Comparison of ENCODE assay signal across 8 cellular contexts in genomic region chr17:82246365-82247174, GRCh38. TPM values are rescaled to one million over a fixed set of nuclear protein-coding genes. Genes with fewer than 3 reads are reported as not detected.
A peak's percentile ranks its signal among the peaks of the same experiment; 100 is the strongest.
DNase-seq lines count a peak whose midpoint lies in the region; ATAC-seq and TF ChIP-seq lines count a peak whose summit lies in the region.

No MANE protein-coding gene starts in this region.

- BruUV-seq in IMR-90 (replicated peaks; lab: Mats Ljungman, UMichigan), result no TSS peak

- TF ChIP-seq POLR2A in IMR-90 (IDR thresholded peaks at IDR 0.05; ENCODE audit: low read depth, low read length), result no peak

- no peak for TF ChIP-seq CTCF in AG04450 (IDR thresholded peaks at IDR 0.05; ENCODE audit: low read depth, low read length)
- no peak for TF ChIP-seq CTCF in IMR-90 (conservative IDR thresholded peaks at IDR 0.05; ENCODE audit: low read depth, low read length)
- TF ChIP-seq CTCF in cardiac fibroblast (IDR thresholded peaks at IDR 0.05; ENCODE audit: low read depth, low read length), result no peak

- ATAC-seq in IMR-90 (ENCODE audit: low read depth) (peak; percentile 6; the same call in 1 of the 2 replicates), HG02678 (IDR thresholded peaks at IDR 0.05; ENCODE audit: unreplicated experiment) (no peak), HG03097 (IDR thresholded peaks at IDR 0.05; ENCODE audit: low FRiP score, unreplicated experiment) (no peak), HG03469 (IDR thresholded peaks at IDR 0.05; ENCODE audit: unreplicated experiment) (no peak)

- no peak overlapping the region for H3K4me2 ChIP-seq in IMR-90 (ENCODE audit: low read depth, low read length)

- in situ Hi-C loops in IMR-90 (cut with MboI; ENCODE audit: low sequenced_read_pairs), result no loop called here

- H3K27me3 ChIP-seq in AG04450 (ENCODE audit: control insufficient read depth, insufficient read depth, low read length), result no peaks in the 10 kb centered on the region
- no peaks in the 10 kb centered on the region for H3K27me3 ChIP-seq in IMR-90 (ENCODE audit: control insufficient read depth, insufficient read depth, low read length)
- H3K27me3 ChIP-seq in effector memory CD4-positive, alpha-beta T cell (replicated peaks; ENCODE audit: control insufficient read depth, insufficient read depth, low read length, poor library complexity, severe bottlenecking), result no peaks in the 10 kb centered on the region

- H2AFZ ChIP-seq in IMR-90 (replicated peaks; ENCODE audit: low read length, poor library complexity), result no peak overlapping the region

- H3K9me3 ChIP-seq in AG04450 (ENCODE audit: control insufficient read depth, insufficient read depth, low read length) (peaks cover 3% of the 10 kb centered on the region; the same call in 1 of the 2 replicates), IMR-90 (ENCODE audit: control insufficient read depth, insufficient read depth, low read length) (no peaks in the 10 kb centered on the region)
- no peaks in the 10 kb centered on the region for H3K9me3 ChIP-seq in effector memory CD4-positive, alpha-beta T cell (ENCODE audit: control insufficient read depth, low read length)

- H3K9ac ChIP-seq in IMR-90 (ENCODE audit: low read depth, low read length), result no peak overlapping the region

- POLR2A ChIA-PET in AG04450 (lab: Yijun Ruan, JAX) (no interaction called here), IMR-90 (lab: Charles Lee; ENCODE audit: unreplicated experiment) (no interaction called here)

- no peak overlapping the region for H2AK9ac ChIP-seq in IMR-90 (replicated peaks; ENCODE audit: low read depth, low read length, poor library complexity)

- no peak overlapping the region for H2BK20ac ChIP-seq in IMR-90 (ENCODE audit: low read depth, low read length)

- H3K23ac ChIP-seq in IMR-90 (ENCODE audit: low read depth, low read length), result no peak overlapping the region

- no peak overlapping the region for H3K14ac ChIP-seq in IMR-90 (replicated peaks; ENCODE audit: low read depth, low read length)

- H3K4me1 ChIP-seq in IMR-90 (ENCODE audit: control insufficient read depth, insufficient read depth, low read length), result peaks cover 16% of the 10 kb centered on the region; the same call in 1 of the 2 replicates
- H3K4me1 ChIP-seq in effector memory CD4-positive, alpha-beta T cell (ENCODE audit: control insufficient read depth, insufficient read depth, low read length, poor library complexity, severe bottlenecking), result peaks cover 5% of the 10 kb centered on the region

- H3K56ac ChIP-seq in IMR-90 (ENCODE audit: extremely low read depth, insufficient read depth, low read length), result no peak overlapping the region

- no peak overlapping the region for H3K4ac ChIP-seq in IMR-90 (ENCODE audit: low read depth, low read length)

- H2BK15ac ChIP-seq in IMR-90 (ENCODE audit: low read depth, low read length), result no peak overlapping the region

- H3K4me3 ChIP-seq in AG04450 (ENCODE audit: low read depth, low read length) (no peak overlapping the region), IMR-90 (ENCODE audit: insufficient read depth, low read depth, low read length) (no peak overlapping the region), cardiac fibroblast (replicated peaks in 1 of 2; ENCODE audit: low read depth in 2 of 2, low read length in 2 of 2) (no peak overlapping the region)
- H3K4me3 ChIP-seq in effector memory CD4-positive, alpha-beta T cell (ENCODE audit: insufficient read depth, low read depth, low read length, poor library complexity, severe bottlenecking), result no peak overlapping the region

- H3K27ac ChIP-seq in AG04450 (ENCODE audit: low read depth, low read length), result peak overlapping the region; percentile 43
- no peak overlapping the region; the same call in 1 of the 2 replicates for H3K27ac ChIP-seq in IMR-90 (ENCODE audit: insufficient read depth, low read length)
- H3K27ac ChIP-seq in effector memory CD4-positive, alpha-beta T cell (ENCODE audit: insufficient read depth, low read length, poor library complexity, severe bottlenecking), result no peak overlapping the region

- TF ChIP-seq RAD21 in IMR-90 (IDR thresholded peaks at IDR 0.05; ENCODE audit: low read length), result no peak

- CTCF ChIA-PET in AG04450 (lab: Charles Lee) (no interaction called here), IMR-90 (lab: Yijun Ruan, JAX) (interaction anchor here (0.6 kb wide), 1 partner anchor 50 kb away, joined by 3 read pairs; no protein-coding TSS in a partner anchor)

- H2BK120ac ChIP-seq in IMR-90 (ENCODE audit: low read depth, low read length), result no peak overlapping the region

- no peak for DNase-seq in AG04450 (ENCODE audit: low read depth, low spot score)
- DNase-seq in IMR-90, result peak; percentile 63
- DNase-seq in cardiac fibroblast (ENCODE audit: low read depth in 2 of 2), result peak; percentile 45 to 88
- peak; percentile 73 for DNase-seq in mucosa of gallbladder (ENCODE audit: low spot score)
- DNase-seq in effector memory CD4-positive, alpha-beta T cell, result no peak

- dilution Hi-C loops in IMR-90 (cut with HindIII; ENCODE audit: low sequenced_read_pairs, unreplicated experiment), result no loop called here

- H3K9me1 ChIP-seq in IMR-90 (ENCODE audit: insufficient read depth, low read length), result peaks cover 3% of the 10 kb centered on the region; the same call in 1 of the 2 replicates

- no peak overlapping the region for H4K91ac ChIP-seq in IMR-90 (ENCODE audit: insufficient read depth, low read depth, low read length)

- peaks cover 6 to 93% of the 10 kb centered on the region in 2 experiments; a peak in 3 of 4 replicates for H3K79me1 ChIP-seq in IMR-90 (ENCODE audit: low read depth in 1 of 2, low read length in 2 of 2)

- intact Hi-C loops in IMR-90 (cut with micrococcal nuclease), result no loop called here

- WGBS in IMR-90 (ENCODE audit: extremely low coverage in 2 of 2, insufficient read length in 1 of 2), 2 experiments, result 43% methylated on average over 4 of the region's 27 CpGs; no CpG with 5 or more reads in 1 of the 2 experiments

- no peak overlapping the region for H3K18ac ChIP-seq in IMR-90 (ENCODE audit: low read depth, low read length)

- no peak overlapping the region for H4K8ac ChIP-seq in IMR-90 (ENCODE audit: low read depth in 2 of 2, low read length in 2 of 2)

- 0 out of 2 replicates have a peak overlapping the region, but pooled peaks have one; percentile 29 for H2AK5ac ChIP-seq in IMR-90 (ENCODE audit: low read depth, low read length)

- peak overlapping the region; percentile 12 for H2BK5ac ChIP-seq in IMR-90 (ENCODE audit: low read depth, low read length, poor library complexity, severe bottlenecking)

- peaks cover 87% of the 10 kb centered on the region for H3K36me3 ChIP-seq in IMR-90 (ENCODE audit: control insufficient read depth, insufficient read depth, low read length)
- peaks cover 94% of the 10 kb centered on the region for H3K36me3 ChIP-seq in effector memory CD4-positive, alpha-beta T cell (ENCODE audit: control insufficient read depth, insufficient read depth, low read length)

- H4K20me1 ChIP-seq in IMR-90 (ENCODE audit: insufficient read depth, low read length), result peaks cover 100% of the 10 kb centered on the region

- H4K5ac ChIP-seq in IMR-90 (ENCODE audit: low read depth, low read length), result no peak overlapping the region

TF ChIP-seq in IMR-90, 13 proteins besides CTCF, POLR2A, EP300 and RAD21 (continues in another document):
- TF ChIP-seq NFE2L2 (IDR thresholded peaks at IDR 0.05; ENCODE audit: low read depth, low read length), result no peak
- TF ChIP-seq MXI1 (IDR thresholded peaks at IDR 0.05; ENCODE audit: borderline replicate concordance, low read depth, low read length), result no peak
- 0 out of 2 replicates have a peak, but pooled peaks have one; percentile 37 for TF ChIP-seq FOS (IDR thresholded peaks at IDR 0.05; ENCODE audit: low read depth, low read length)
- no peak for TF ChIP-seq BHLHE40 (IDR thresholded peaks at IDR 0.05; ENCODE audit: low read depth, low read length)
- no peak for TF ChIP-seq RCOR1 (IDR thresholded peaks at IDR 0.05; ENCODE audit: insufficient replicate concordance, low read length)
- TF ChIP-seq RFX5 (IDR thresholded peaks at IDR 0.05; ENCODE audit: low read depth, low read length), result no peak
- TF ChIP-seq CEBPB (IDR thresholded peaks at IDR 0.05; ENCODE audit: low read depth, low read length), result no peak
- TF ChIP-seq MAZ (IDR thresholded peaks at IDR 0.05; ENCODE audit: borderline replicate concordance, low read depth, low read length), result no peak
- TF ChIP-seq SMC3 (IDR thresholded peaks at IDR 0.05; ENCODE audit: low read depth, low read length), result no peak
- TF ChIP-seq MAFK (IDR thresholded peaks at IDR 0.05; ENCODE audit: low read depth, low read length), result no peak
- TF ChIP-seq USF2 (IDR thresholded peaks at IDR 0.05; ENCODE audit: low read depth, low read length), result 0 out of 2 replicates have a peak, but pooled peaks have one; percentile 10

RNA-seq across cellular contexts. Expression of gene SLC16A3, which starts 17.7 kb away (rescaled TPM):
- polyA plus RNA-seq in AG04450 (2011; rRNA removed), result 61.7 and 80.3 TPM in 2 replicates
- 49.6 and 71.2 TPM in 2 replicates for polyA minus RNA-seq in AG04450 (2011; rRNA and poly(A)+ RNA removed)
- total RNA-seq in IMR-90 (2012; rRNA removed), result 49.1 and 49.7 TPM in 2 replicates
- polyA plus RNA-seq in IMR-90 (2012; rRNA removed), result 181 and 204 TPM in 2 replicates
- 128 and 499 TPM in 2 replicates for polyA plus RNA-seq in IMR-90 (2012; cell fraction: cytosol; rRNA removed)
- polyA plus RNA-seq in IMR-90 (2012; cell fraction: nucleus; rRNA removed; ENCODE audit: low replicate concordance), result 77.3 and 325 TPM in 2 replicates
- total RNA-seq in mucosa of gallbladder, result 95.7 TPM

RNA-seq across cellular contexts. Expression of gene CSNK1D, which starts 26.9 kb away (rescaled TPM):
- polyA plus RNA-seq in AG04450 (2011; rRNA removed) (74.4 and 89.9 TPM in 2 replicates), IMR-90 (2012; rRNA removed) (144 and 186 TPM in 2 replicates)
- 101 and 105 TPM in 2 replicates for polyA minus RNA-seq in AG04450 (2011; rRNA and poly(A)+ RNA removed)
- total RNA-seq in IMR-90 (2012; rRNA removed) (38.3 and 47.1 TPM in 2 replicates), mucosa of gallbladder (161 TPM)
- 131 and 159 TPM in 2 replicates for polyA plus RNA-seq in IMR-90 (2012; cell fraction: cytosol; rRNA removed)
- polyA plus RNA-seq in IMR-90 (2012; cell fraction: nucleus; rRNA removed; ENCODE audit: low replicate concordance), result 373 and 817 TPM in 2 replicates

RNA-seq across cellular contexts. Expression of gene CCDC57, which starts 33.9 kb away (rescaled TPM):
- 11.1 and 13.2 TPM in 2 replicates for polyA plus RNA-seq in AG04450 (2011; rRNA removed)
- polyA minus RNA-seq in AG04450 (2011; rRNA and poly(A)+ RNA removed), result 15.9 and 16.9 TPM in 2 replicates
- total RNA-seq in IMR-90 (2012; rRNA removed), result 6.9 and 7.3 TPM in 2 replicates
- 31.3 and 32.4 TPM in 2 replicates for polyA plus RNA-seq in IMR-90 (2012; rRNA removed)
- 5.1 and 6.2 TPM in 2 replicates for polyA plus RNA-seq in IMR-90 (2012; cell fraction: cytosol; rRNA removed)
- 259 and 322 TPM in 2 replicates for polyA plus RNA-seq in IMR-90 (2012; cell fraction: nucleus; rRNA removed; ENCODE audit: low replicate concordance)
- 56.9 TPM for total RNA-seq in mucosa of gallbladder

Comparison
In these comparisons a context has a peak if more than half of its experiments do, and no peak if none do; other contexts are left out.
1. DNase-seq: peak in IMR-90 (single experiment), cardiac fibroblast (2 of 2) and mucosa of gallbladder (single experiment); none in AG04450 (single experiment) and effector memory CD4-positive, alpha-beta T cell (0 of 3).